ENCODE assay signal across 2 cellular contexts in the genomic region with DNA sequence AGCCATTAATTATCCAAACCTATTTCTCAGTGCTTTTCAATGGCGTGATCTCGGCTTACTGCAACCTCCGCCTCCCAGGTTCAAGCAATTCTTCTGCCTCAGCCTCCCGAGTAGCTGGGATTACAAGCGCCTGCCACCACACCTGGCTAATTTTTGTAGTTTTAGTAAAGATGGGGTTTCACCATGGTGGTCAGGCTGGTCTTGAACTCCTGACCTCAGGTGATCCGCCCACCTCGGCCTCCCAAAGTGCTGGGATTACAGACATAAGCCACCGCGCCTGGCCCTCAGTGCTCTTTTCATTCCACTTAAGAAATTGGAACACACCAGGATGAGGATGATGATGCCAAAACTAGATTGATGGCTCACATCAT.
TF ChIP-seq lines count a peak whose summit lies in the region.

No MANE protein-coding gene starts in this region.

TF ChIP-seq in K562, 482 proteins besides CTCF, POLR2A, EP300 and RAD21:
- TF ChIP-seq BCOR (IDR thresholded peaks at IDR 0.05) (0 out of 2 replicates have a peak, but pooled peaks have one; percentile 11), DPF2 (IDR thresholded peaks at IDR 0.05) (0 out of 2 replicates have a peak, but pooled peaks have one; percentile 15), EGR1 (conservative IDR thresholded peaks at IDR 0.05) (peak; percentile 56; the same call in 1 of the 2 replicates)
- TF ChIP-seq, protein P1, sequence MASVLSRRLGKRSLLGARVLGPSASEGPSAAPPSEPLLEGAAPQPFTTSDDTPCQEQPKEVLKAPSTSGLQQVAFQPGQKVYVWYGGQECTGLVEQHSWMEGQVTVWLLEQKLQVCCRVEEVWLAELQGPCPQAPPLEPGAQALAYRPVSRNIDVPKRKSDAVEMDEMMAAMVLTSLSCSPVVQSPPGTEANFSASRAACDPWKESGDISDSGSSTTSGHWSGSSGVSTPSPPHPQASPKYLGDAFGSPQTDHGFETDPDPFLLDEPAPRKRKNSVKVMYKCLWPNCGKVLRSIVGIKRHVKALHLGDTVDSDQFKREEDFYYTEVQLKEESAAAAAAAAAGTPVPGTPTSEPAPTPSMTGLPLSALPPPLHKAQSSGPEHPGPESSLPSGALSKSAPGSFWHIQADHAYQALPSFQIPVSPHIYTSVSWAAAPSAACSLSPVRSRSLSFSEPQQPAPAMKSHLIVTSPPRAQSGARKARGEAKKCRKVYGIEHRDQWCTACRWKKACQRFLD (CRISPR knock-in tag; IDR thresholded peaks at IDR 0.05): 0 out of 2 replicates have a peak, but pooled peaks have one; percentile 3
- TF ChIP-seq, protein P2, sequence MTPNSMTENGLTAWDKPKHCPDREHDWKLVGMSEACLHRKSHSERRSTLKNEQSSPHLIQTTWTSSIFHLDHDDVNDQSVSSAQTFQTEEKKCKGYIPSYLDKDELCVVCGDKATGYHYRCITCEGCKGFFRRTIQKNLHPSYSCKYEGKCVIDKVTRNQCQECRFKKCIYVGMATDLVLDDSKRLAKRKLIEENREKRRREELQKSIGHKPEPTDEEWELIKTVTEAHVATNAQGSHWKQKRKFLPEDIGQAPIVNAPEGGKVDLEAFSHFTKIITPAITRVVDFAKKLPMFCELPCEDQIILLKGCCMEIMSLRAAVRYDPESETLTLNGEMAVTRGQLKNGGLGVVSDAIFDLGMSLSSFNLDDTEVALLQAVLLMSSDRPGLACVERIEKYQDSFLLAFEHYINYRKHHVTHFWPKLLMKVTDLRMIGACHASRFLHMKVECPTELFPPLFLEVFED (CRISPR knock-in tag; conservative IDR thresholded peaks at IDR 0.05): 0 out of 2 replicates have a peak, but pooled peaks have one; percentile 8
- TF ChIP-seq, protein P3, sequence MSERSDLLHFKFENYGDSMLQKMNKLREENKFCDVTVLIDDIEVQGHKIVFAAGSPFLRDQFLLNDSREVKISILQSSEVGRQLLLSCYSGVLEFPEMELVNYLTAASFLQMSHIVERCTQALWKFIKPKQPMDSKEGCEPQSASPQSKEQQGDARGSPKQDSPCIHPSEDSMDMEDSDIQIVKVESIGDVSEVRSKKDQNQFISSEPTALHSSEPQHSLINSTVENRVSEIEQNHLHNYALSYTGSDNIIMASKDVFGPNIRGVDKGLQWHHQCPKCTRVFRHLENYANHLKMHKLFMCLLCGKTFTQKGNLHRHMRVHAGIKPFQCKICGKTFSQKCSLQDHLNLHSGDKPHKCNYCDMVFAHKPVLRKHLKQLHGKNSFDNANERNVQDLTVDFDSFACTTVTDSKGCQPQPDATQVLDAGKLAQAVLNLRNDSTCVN (CRISPR knock-in tag; IDR thresholded peaks at IDR 0.05): peak; percentile 62; the same call in 1 of the 2 replicates
- TF ChIP-seq, protein P4, sequence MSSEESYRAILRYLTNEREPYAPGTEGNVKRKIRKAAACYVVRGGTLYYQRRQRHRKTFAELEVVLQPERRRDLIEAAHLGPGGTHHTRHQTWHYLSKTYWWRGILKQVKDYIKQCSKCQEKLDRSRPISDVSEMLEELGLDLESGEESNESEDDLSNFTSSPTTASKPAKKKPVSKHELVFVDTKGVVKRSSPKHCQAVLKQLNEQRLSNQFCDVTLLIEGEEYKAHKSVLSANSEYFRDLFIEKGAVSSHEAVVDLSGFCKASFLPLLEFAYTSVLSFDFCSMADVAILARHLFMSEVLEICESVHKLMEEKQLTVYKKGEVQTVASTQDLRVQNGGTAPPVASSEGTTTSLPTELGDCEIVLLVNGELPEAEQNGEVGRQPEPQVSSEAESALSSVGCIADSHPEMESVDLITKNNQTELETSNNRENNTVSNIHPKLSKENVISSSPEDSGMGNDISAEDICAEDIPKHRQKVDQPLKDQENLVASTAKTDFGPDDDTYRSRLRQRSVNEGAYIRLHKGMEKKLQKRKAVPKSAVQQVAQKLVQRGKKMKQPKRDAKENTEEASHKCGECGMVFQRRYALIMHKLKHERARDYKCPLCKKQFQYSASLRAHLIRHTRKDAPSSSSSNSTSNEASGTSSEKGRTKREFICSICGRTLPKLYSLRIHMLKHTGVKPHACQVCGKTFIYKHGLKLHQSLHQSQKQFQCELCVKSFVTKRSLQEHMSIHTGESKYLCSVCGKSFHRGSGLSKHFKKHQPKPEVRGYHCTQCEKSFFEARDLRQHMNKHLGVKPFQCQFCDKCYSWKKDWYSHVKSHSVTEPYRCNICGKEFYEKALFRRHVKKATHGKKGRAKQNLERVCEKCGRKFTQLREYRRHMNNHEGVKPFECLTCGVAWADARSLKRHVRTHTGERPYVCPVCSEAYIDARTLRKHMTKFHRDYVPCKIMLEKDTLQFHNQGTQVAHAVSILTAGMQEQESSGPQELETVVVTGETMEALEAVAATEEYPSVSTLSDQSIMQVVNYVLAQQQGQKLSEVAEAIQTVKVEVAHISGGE (CRISPR knock-in tag; IDR thresholded peaks at IDR 0.05): peak in 1 of 3 experiments; percentile 66; a peak in 2 of 6 replicates

TF ChIP-seq in HepG2, 621 proteins besides CTCF, POLR2A, EP300 and RAD21:
- TF ChIP-seq, protein P5, sequence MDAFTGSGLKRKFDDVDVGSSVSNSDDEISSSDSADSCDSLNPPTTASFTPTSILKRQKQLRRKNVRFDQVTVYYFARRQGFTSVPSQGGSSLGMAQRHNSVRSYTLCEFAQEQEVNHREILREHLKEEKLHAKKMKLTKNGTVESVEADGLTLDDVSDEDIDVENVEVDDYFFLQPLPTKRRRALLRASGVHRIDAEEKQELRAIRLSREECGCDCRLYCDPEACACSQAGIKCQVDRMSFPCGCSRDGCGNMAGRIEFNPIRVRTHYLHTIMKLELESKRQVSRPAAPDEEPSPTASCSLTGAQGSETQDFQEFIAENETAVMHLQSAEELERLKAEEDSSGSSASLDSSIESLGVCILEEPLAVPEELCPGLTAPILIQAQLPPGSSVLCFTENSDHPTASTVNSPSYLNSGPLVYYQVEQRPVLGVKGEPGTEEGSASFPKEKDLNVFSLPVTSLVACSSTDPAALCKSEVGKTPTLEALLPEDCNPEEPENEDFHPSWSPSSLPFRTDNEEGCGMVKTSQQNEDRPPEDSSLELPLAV (CRISPR knock-in tag; conservative IDR thresholded peaks at IDR 0.05; ENCODE audit: low read depth): 0 out of 2 replicates have a peak, but pooled peaks have one; percentile 5
- peak; percentile 5; the same call in 1 of the 2 replicates for TF ChIP-seq GABPB1 (CRISPR knock-in tag; IDR thresholded peaks at IDR 0.05)
